20 cellular contexts compared by ENCODE assay signal in the genomic region with DNA sequence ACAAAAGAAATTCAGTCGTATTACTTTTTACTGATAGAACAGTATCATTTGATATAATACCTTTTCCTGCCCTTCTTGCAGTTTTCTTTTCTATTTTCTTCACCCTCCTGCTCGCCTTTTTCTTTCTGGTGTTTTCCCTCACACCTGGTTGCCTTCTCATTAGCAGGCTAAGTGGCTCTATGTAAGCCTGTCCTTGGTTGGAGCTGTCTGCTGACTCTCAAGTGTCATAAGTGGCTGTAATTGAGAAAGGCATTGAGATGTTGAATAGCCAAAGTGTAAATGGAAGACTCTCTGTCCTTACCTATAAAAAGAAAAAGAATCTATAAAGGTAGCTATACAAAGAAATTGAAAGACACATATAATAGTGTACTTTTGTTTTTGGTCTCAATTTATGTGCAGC.
A peak's percentile ranks its signal among the peaks of the same experiment; 100 is the strongest.
DNase-seq lines count a peak whose midpoint lies in the region; ATAC-seq, FAIRE-seq and TF ChIP-seq lines count a peak whose summit lies in the region.
"Had no signal": no experiment of that assay in that cellular context is flagged by ENCODE, and none has a peak within 500 bp of the region (broad histone marks: within the 10 kb centered on the region; RNA-seq: fewer than 3 reads in every experiment).

No MANE protein-coding gene starts in this region.

- H3K4me1 ChIP-seq in left lung, result no peaks in the 10 kb centered on the region
- H3K4me1 ChIP-seq: esophagus muscularis mucosa, psoas muscle had no signal

- DNase-seq in NCI-H1105 (lab: John Stamatoyannopoulos, UW) (peak; percentile 66), NCI-H187 (lab: John Stamatoyannopoulos, UW) (peak; percentile 72 to 92), NCI-H510A treated with DMSO at 0.1 percent for 48 hours (lab: John Stamatoyannopoulos, UW) (peak; percentile 69), left lung (no peak), HTR-8/SVneo (ENCODE audit: insufficient read length, low spot score) (no peak), erythroblast (lab: John Stamatoyannopoulos, UW) (no peak), cerebellar nuclear complex (lab: John Stamatoyannopoulos, UW) (no peak)
- DNase-seq: activated CD4-positive, alpha-beta T cell treated with anti-CD3 and anti-CD28 coated beads, Interleukin-2, amount 50 U/mL, for 48 hours; activated effector memory CD4-positive, alpha-beta T cell treated with Interleukin-2 at 50 U/mL for 16 hours; effector memory CD4-positive, alpha-beta T cell; GF-D8; HCEC 1CT; hypothalamus; islet precursor cell; KBM-7; MM.1S; psoas muscle; substantia nigra had no signal

- no peak overlapping the region for H3K27ac ChIP-seq in left lung
- H3K27ac ChIP-seq: esophagus muscularis mucosa, psoas muscle had no signal

- H3K27me3 ChIP-seq in left lung, result no peaks in the 10 kb centered on the region
- H3K27me3 ChIP-seq: esophagus muscularis mucosa had no signal

- no peak overlapping the region for H3K4me3 ChIP-seq in left lung
- H3K4me3 ChIP-seq: esophagus muscularis mucosa, psoas muscle had no signal

- ATAC-seq in left lung, result peak; percentile 83
- ATAC-seq: psoas muscle, SK-N-SH treated with all-trans-retinoic acid at 6 μM for 48 hours had no signal

- H3K9me3 ChIP-seq in left lung, result peaks cover 0 to 19% of the 10 kb centered on the region in 2 donors
- H3K9me3 ChIP-seq: psoas muscle had no signal

- no peak for TF ChIP-seq CTCF in left lung (IDR thresholded peaks at IDR 0.05)

- intact Hi-C loops in left lung (cut with DNase I), result no loop called here

- FAIRE-seq in HTR-8/SVneo (lab: Jason Lieb, UNC), result no peak

- no peak for TF ChIP-seq POLR2A in erythroblast (IDR thresholded peaks at IDR 0.05; ENCODE audit: low read length)

- H3K36me3 ChIP-seq in left lung, result no peaks in the 10 kb centered on the region
- H3K36me3 ChIP-seq: esophagus muscularis mucosa had no signal

Comparison
In these comparisons a context has a peak if more than half of its experiments do, and no peak if none do; other contexts are left out.
1. DNase-seq: peak in NCI-H1105 (single experiment), NCI-H187 (2 of 2) and NCI-H510A treated with DMSO at 0.1 percent for 48 hours (single experiment); none in left lung (0 of 2), HTR-8/SVneo (single experiment), erythroblast (0 of 2) and cerebellar nuclear complex (0 of 2).